29 cellular contexts compared by ENCODE assay signal in the genomic region with DNA sequence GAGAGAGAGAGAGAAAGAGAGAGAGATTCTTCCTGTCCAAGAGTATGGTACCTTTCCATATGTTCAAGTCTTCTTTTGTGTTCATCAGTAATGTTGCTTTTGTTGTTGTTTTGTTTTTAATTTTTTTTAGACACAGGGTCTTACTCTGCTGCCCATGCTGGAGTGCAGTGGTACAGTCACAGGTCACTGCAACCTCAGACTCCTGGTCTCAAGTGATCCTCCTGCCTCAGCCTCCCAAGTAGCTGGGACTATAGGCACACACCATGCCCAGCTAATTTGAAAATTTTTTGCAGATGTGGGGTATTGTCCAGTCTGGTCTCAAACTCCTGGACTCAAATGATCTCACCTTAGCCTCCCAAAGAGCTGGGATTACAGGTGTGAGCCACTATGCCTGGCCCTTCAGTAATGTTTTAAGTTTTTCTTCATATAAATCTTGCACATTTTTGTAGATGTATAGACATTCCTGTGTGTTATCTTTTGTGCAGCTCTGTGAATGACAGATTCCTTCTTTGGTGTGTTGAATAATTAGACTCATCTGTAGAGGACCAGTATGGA. TPM values are rescaled to one million over a fixed set of nuclear protein-coding genes. Genes with fewer than 3 reads are reported as not detected.
"Had no signal": no experiment of that assay in that cellular context is flagged by ENCODE, and none has a peak within 500 bp of the region (broad histone marks: within the 10 kb centered on the region; RNA-seq: fewer than 3 reads in every experiment).

No MANE protein-coding gene starts in this region.

- H3K4me1 ChIP-seq: left lung, prostate gland, sigmoid colon, tibial nerve, vagina had no signal

- H3K27me3 Mint-ChIP-seq: naive thymus-derived CD4-positive, alpha-beta T cell; stimulated activated memory B cell treated with anti-CD40 and anti-IgM and Interleukin-4, amounts not matched to agents 10 μg/mL and 1 μg/mL and 100 μg/mL, for 72 hours; stimulated activated naive CD8-positive, alpha-beta T cell treated with anti-CD3 and anti-CD28 coated beads, Interleukin-15, amount 100 ng/mL, for 72 hours; type B pancreatic cell had no signal

- H3K4me3 Mint-ChIP-seq: memory B cell; naive thymus-derived CD4-positive, alpha-beta T cell; natural killer cell treated with Interleukin-12 subunit alpha and Interleukin-12 subunit beta and Interleukin-15 and Interleukin-18, amount 100 ng/mL, for 72 hours; stimulated activated memory B cell treated with anti-CD40 and anti-IgM and Interleukin-4, amounts not matched to agents 10 μg/mL and 1 μg/mL and 100 μg/mL, for 72 hours; stimulated activated naive CD8-positive, alpha-beta T cell treated with anti-CD3 and anti-CD28 coated beads, Interleukin-15, amount 100 ng/mL, for 72 hours; type B pancreatic cell had no signal

- H3K27ac ChIP-seq: left lung, ovary, prostate gland, sigmoid colon, tibial nerve, vagina had no signal

- H3K27me3 ChIP-seq: left lung, ovary, sigmoid colon, tibial nerve, vagina had no signal

- H3K9me3 ChIP-seq: ovary, prostate gland, sigmoid colon had no signal

- H3K4me1 Mint-ChIP-seq: memory B cell; stimulated activated memory B cell treated with anti-CD40 and anti-IgM and Interleukin-4, amounts not matched to agents 10 μg/mL and 1 μg/mL and 100 μg/mL, for 72 hours; stimulated activated naive CD8-positive, alpha-beta T cell treated with anti-CD3 and anti-CD28 coated beads, Interleukin-15, amount 100 ng/mL, for 72 hours had no signal

- DNase-seq: hippocampal formation; kidney glomerular epithelial cell; left cardiac atrium; left lung; midbrain; mucosa of descending colon; naive thymus-derived CD4-positive, alpha-beta T cell; ovary; posterior cingulate gyrus; retina; right cardiac atrium; sigmoid colon; stimulated activated CD4-positive, alpha-beta T cell treated with anti-CD3 and anti-CD28 coated beads, Interleukin-1b, Interleukin-23, amount 100 ng/mL, for 48 hours; stimulated activated CD4-positive, alpha-beta T cell treated with anti-CD3 and anti-CD28 coated beads, Interleukin-2, amount 100 ng/mL, for 48 hours; stimulated activated CD4-positive, alpha-beta T cell treated with anti-CD3 and anti-CD28 coated beads, Interleukin-4, amount 100 ng/mL, for 4 hours; stimulated activated CD8-positive, alpha-beta memory T cell treated with anti-CD3 and anti-CD28 coated beads, Interleukin-4, amount 100 ng/mL, for 48 hours; stimulated activated naive CD4-positive, alpha-beta T cell treated with Interleukin-2 at 50 U/mL for 16 hours; stimulated activated naive CD8-positive, alpha-beta T cell treated with anti-CD3 and anti-CD28 coated beads, Interleukin-15, amount 100 ng/mL, for 72 hours; substantia nigra had no signal

- FAIRE-seq: keratinocyte had no signal

- H3K27ac Mint-ChIP-seq: memory B cell; naive thymus-derived CD4-positive, alpha-beta T cell; natural killer cell treated with Interleukin-12 subunit alpha and Interleukin-12 subunit beta and Interleukin-15 and Interleukin-18, amount 100 ng/mL, for 72 hours; stimulated activated memory B cell treated with anti-CD40 and anti-IgM and Interleukin-4, amounts not matched to agents 10 μg/mL and 1 μg/mL and 100 μg/mL, for 72 hours; stimulated activated naive CD8-positive, alpha-beta T cell treated with anti-CD3 and anti-CD28 coated beads, Interleukin-15, amount 100 ng/mL, for 72 hours; type B pancreatic cell had no signal

- H3K36me3 ChIP-seq: ovary had no signal

- H3K4me3 ChIP-seq: left lung, lung, mucosa of descending colon, ovary, prostate gland, sigmoid colon, smooth muscle cell, tibial nerve, vagina had no signal

- H3K4me2 ChIP-seq: smooth muscle cell had no signal

- ATAC-seq: left cardiac atrium; left lung; mucosa of descending colon; naive thymus-derived CD4-positive, alpha-beta T cell; natural killer cell treated with Interleukin-12 subunit alpha and Interleukin-12 subunit beta and Interleukin-15 and Interleukin-18, amount 100 ng/mL, for 72 hours; right cardiac atrium; stimulated activated memory B cell treated with anti-CD40 and anti-IgM and Interleukin-4, amounts not matched to agents 10 μg/mL and 1 μg/mL and 100 μg/mL, for 72 hours; stimulated activated naive CD8-positive, alpha-beta T cell treated with anti-CD3 and anti-CD28 coated beads, Interleukin-15, amount 100 ng/mL, for 72 hours had no signal

RNA-seq across cellular contexts. Expression of gene PTGR1, which starts 38.2 kb away (rescaled TPM):
- total RNA-seq: natural killer cell treated with Interleukin-12 subunit alpha and Interleukin-12 subunit beta and Interleukin-15 and Interleukin-18, amount 100 ng/mL, for 72 hours had no signal
